ENCODE assay signal across 1 cellular context in the genomic region with DNA sequence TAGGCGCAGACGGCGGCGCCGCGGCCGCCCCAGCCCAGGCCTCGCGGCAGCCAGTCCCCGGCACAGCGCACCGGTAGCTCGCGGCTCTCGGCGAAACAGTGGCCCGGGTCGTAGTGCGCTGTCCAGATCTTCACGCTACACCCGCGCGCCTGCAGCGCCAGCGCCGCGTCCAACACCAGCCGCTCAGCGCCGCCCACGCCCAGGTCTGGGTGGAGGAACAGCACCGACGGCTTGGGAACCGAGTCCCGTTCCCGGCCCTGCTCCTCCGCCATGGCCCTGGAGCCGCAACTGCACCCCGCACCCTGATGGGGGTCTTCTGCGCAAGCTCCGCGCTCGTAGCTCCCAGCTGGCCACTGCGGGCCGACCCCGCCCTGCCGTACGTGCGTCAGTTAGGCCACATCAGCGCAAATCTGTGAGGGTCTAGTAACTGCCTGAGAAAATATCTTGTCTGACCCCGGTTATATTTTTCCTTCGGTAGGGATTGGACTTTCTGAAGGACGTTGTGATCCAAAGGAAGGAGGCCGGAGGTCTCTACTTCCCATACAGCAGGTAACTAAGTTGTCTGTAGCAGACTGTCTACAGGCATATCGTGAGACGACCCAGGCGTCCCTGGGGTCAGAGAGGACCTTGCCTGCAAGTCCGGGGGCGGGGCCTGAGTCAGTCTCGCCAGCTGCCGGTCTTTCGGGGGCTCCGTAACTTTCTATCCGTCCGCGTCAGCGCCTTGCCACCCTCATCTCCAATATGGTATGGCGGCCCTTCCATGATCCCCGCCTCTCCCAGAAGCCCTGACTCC.
TF ChIP-seq lines count a peak whose summit lies in the region.

A gene with protein sequence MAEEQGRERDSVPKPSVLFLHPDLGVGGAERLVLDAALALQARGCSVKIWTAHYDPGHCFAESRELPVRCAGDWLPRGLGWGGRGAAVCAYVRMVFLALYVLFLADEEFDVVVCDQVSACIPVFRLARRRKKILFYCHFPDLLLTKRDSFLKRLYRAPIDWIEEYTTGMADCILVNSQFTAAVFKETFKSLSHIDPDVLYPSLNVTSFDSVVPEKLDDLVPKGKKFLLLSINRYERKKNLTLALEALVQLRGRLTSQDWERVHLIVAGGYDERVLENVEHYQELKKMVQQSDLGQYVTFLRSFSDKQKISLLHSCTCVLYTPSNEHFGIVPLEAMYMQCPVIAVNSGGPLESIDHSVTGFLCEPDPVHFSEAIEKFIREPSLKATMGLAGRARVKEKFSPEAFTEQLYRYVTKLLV (minus strand): TSS at position 320 of the 793 bp plus-strand sequence. CDS start 48 bp downstream, at position 272.
A gene (plus strand): TSS at position 660 of the 793 bp plus-strand sequence. CDS start 82 bp downstream, at position 742.

TF ChIP-seq in HepG2, 621 proteins besides CTCF, POLR2A, EP300 and RAD21 (continued from another document):
- TF ChIP-seq, protein P1, sequence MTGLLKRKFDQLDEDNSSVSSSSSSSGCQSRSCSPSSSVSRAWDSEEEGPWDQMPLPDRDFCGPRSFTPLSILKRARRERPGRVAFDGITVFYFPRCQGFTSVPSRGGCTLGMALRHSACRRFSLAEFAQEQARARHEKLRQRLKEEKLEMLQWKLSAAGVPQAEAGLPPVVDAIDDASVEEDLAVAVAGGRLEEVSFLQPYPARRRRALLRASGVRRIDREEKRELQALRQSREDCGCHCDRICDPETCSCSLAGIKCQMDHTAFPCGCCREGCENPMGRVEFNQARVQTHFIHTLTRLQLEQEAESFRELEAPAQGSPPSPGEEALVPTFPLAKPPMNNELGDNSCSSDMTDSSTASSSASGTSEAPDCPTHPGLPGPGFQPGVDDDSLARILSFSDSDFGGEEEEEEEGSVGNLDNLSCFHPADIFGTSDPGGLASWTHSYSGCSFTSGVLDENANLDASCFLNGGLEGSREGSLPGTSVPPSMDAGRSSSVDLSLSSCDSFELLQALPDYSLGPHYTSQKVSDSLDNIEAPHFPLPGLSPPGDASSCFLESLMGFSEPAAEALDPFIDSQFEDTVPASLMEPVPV (CRISPR knock-in tag; IDR thresholded peaks at IDR 0.05), result peak; percentile 93
- TF ChIP-seq GABPA (IDR thresholded peaks at IDR 0.05; ENCODE audit: low read depth, low read length), result no peak
- TF ChIP-seq GABPA (CRISPR knock-in tag; IDR thresholded peaks at IDR 0.05; ENCODE audit: low read depth), result peak; percentile 53; the same call in 1 of the 2 replicates
- TF ChIP-seq, protein P2, sequence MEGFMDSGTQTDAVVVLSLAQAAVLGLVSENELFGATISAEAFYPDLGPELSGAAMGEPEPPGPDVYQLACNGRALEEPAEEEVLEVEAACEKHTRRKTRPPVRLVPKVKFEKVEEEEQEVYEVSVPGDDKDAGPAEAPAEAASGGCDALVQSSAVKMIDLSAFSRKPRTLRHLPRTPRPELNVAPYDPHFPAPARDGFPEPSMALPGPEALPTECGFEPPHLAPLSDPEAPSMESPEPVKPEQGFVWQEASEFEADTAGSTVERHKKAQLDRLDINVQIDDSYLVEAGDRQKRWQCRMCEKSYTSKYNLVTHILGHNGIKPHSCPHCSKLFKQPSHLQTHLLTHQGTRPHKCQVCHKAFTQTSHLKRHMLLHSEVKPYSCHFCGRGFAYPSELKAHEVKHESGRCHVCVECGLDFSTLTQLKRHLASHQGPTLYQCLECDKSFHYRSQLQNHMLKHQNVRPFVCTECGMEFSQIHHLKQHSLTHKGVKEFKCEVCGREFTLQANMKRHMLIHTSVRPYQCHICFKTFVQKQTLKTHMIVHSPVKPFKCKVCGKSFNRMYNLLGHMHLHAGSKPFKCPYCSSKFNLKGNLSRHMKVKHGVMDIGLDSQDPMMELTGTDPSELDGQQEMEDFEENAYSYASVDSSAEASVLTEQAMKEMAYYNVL (CRISPR knock-in tag; IDR thresholded peaks at IDR 0.05; ENCODE audit: borderline replicate concordance), result peak; percentile 87
- peak; percentile 52; the same call in 1 of the 2 replicates for TF ChIP-seq CENPT (CRISPR knock-in tag; IDR thresholded peaks at IDR 0.05; ENCODE audit: low read depth)
- no peak for TF ChIP-seq JARID2 (CRISPR knock-in tag; IDR thresholded peaks at IDR 0.05; ENCODE audit: insufficient replicate concordance)
